In genomic region chr6:113697642-113698410, GRCh38 we compare ENCODE assay signal across 12 cellular contexts.
DNase-seq lines count a peak whose midpoint lies in the region; ATAC-seq and TF ChIP-seq lines count a peak whose summit lies in the region.
"Had no signal": no experiment of that assay in that cellular context is flagged by ENCODE, and none has a peak within 500 bp of the region (broad histone marks: within the 10 kb centered on the region; RNA-seq: fewer than 3 reads in every experiment).

No MANE protein-coding gene starts in this region.

- H3K9me3 Mint-ChIP-seq in stimulated activated naive B cell treated with anti-CD40 and anti-IgM and Interleukin-4, amounts not matched to agents 10 μg/mL and 1 μg/mL and 100 μg/mL, for 72 hours = peaks cover 0 to 2% of the 10 kb centered on the region in 2 donors
- H3K9me3 Mint-ChIP-seq: activated naive CD8-positive, alpha-beta T cell treated with anti-CD3 and anti-CD28 coated beads, Interleukin-2, amount 10 ng/mL, durations not matched to agents 7 days and 5 days had no signal

- H3K36me3 Mint-ChIP-seq in stimulated activated naive B cell treated with anti-CD40 and anti-IgM and Interleukin-4, amounts not matched to agents 10 μg/mL and 1 μg/mL and 100 μg/mL, for 72 hours = peaks cover 0 to 3% of the 10 kb centered on the region in 2 donors
- H3K36me3 Mint-ChIP-seq: activated naive CD8-positive, alpha-beta T cell treated with anti-CD3 and anti-CD28 coated beads, Interleukin-2, amount 10 ng/mL, durations not matched to agents 7 days and 5 days; IgD-negative memory B cell had no signal

- in situ Hi-C loops in astrocyte of the spinal cord (cut with HindIII; ENCODE audit: low sequenced_read_pairs) = no loop called here

- H3K4me3 ChIP-seq in astrocyte of the spinal cord (ENCODE audit: low read depth, low read length) (no peak overlapping the region), colonic mucosa (no peak overlapping the region)

- no peaks in the 10 kb centered on the region for H3K4me1 ChIP-seq in colonic mucosa

- H3K9ac ChIP-seq in colonic mucosa (ENCODE audit: low read depth in 2 of 2, low read length in 2 of 2) = no peak overlapping the region

- peak; percentile 27 to 31 for DNase-seq in Kasumi-1 (lab: John Stamatoyannopoulos, UW)
- DNase-seq in astrocyte of the spinal cord (ENCODE audit: low read depth, low spot score) = peak; percentile 90
- DNase-seq in stimulated activated naive B cell treated with anti-CD40 and anti-IgM and Interleukin-4, amounts not matched to agents 10 μg/mL and 1 μg/mL and 100 μg/mL, for 72 hours = no peak
- DNase-seq in NCI-H2196 treated with DMSO at 0.1 percent for 48 hours (lab: John Stamatoyannopoulos, UW; ENCODE audit: unreplicated experiment) = no peak
- DNase-seq in colonic mucosa = no peak
- DNase-seq in left cardiac atrium = no peak
- no peak for DNase-seq in NCI-H748 (lab: John Stamatoyannopoulos, UW; ENCODE audit: unreplicated experiment)
- DNase-seq: activated naive CD8-positive, alpha-beta T cell treated with anti-CD3 and anti-CD28 coated beads, Interleukin-2, amount 10 ng/mL, durations not matched to agents 7 days and 5 days; small intestine; T-helper 17 cell had no signal

- H3K27ac Mint-ChIP-seq in stimulated activated naive B cell treated with anti-CD40 and anti-IgM and Interleukin-4, amounts not matched to agents 10 μg/mL and 1 μg/mL and 100 μg/mL, for 72 hours = no peak overlapping the region
- H3K27ac Mint-ChIP-seq: activated naive CD8-positive, alpha-beta T cell treated with anti-CD3 and anti-CD28 coated beads, Interleukin-2, amount 10 ng/mL, durations not matched to agents 7 days and 5 days; IgD-negative memory B cell; T-helper 17 cell had no signal

- H3K9me3 ChIP-seq in colonic mucosa = no peaks in the 10 kb centered on the region

- intact Hi-C loops in colonic mucosa (cut with DNase I) = no loop called here
- intact Hi-C loops in left cardiac atrium (cut with DNase I) = no loop called here

- H3K27me3 ChIP-seq in colonic mucosa = no peaks in the 10 kb centered on the region

- no peak overlapping the region for H3K27ac ChIP-seq in colonic mucosa

- H3K36me3 ChIP-seq in colonic mucosa = no peaks in the 10 kb centered on the region

- peaks cover 1 to 11% of the 10 kb centered on the region in 2 donors for H3K4me1 Mint-ChIP-seq in stimulated activated naive B cell treated with anti-CD40 and anti-IgM and Interleukin-4, amounts not matched to agents 10 μg/mL and 1 μg/mL and 100 μg/mL, for 72 hours
- H3K4me1 Mint-ChIP-seq: activated naive CD8-positive, alpha-beta T cell treated with anti-CD3 and anti-CD28 coated beads, Interleukin-2, amount 10 ng/mL, durations not matched to agents 7 days and 5 days; T-helper 17 cell had no signal

- peak; percentile 69 for ATAC-seq in GM21390 (IDR thresholded peaks at IDR 0.05; ENCODE audit: unreplicated experiment)
- ATAC-seq in stimulated activated naive B cell treated with anti-CD40 and anti-IgM and Interleukin-4, amounts not matched to agents 10 μg/mL and 1 μg/mL and 100 μg/mL, for 72 hours (replicated peaks) = peak; percentile 67 to 89
- no peak for ATAC-seq in left cardiac atrium
- ATAC-seq: T-helper 17 cell had no signal

- TF ChIP-seq CTCF in astrocyte of the spinal cord (IDR thresholded peaks at IDR 0.05; ENCODE audit: low read depth, low read length) (no peak), colonic mucosa (IDR thresholded peaks at IDR 0.05) (no peak)

- no peaks in the 10 kb centered on the region for H3K27me3 Mint-ChIP-seq in stimulated activated naive B cell treated with anti-CD40 and anti-IgM and Interleukin-4, amounts not matched to agents 10 μg/mL and 1 μg/mL and 100 μg/mL, for 72 hours
- H3K27me3 Mint-ChIP-seq: activated naive CD8-positive, alpha-beta T cell treated with anti-CD3 and anti-CD28 coated beads, Interleukin-2, amount 10 ng/mL, durations not matched to agents 7 days and 5 days; IgD-negative memory B cell had no signal

- H3K4me3 Mint-ChIP-seq in stimulated activated naive B cell treated with anti-CD40 and anti-IgM and Interleukin-4, amounts not matched to agents 10 μg/mL and 1 μg/mL and 100 μg/mL, for 72 hours = no peak overlapping the region
- H3K4me3 Mint-ChIP-seq: activated naive CD8-positive, alpha-beta T cell treated with anti-CD3 and anti-CD28 coated beads, Interleukin-2, amount 10 ng/mL, durations not matched to agents 7 days and 5 days; IgD-negative memory B cell; T-helper 17 cell had no signal

Comparison
In these comparisons a context has a peak if more than half of its experiments do, and no peak if none do; other contexts are left out.
1. ATAC-seq: peak in GM21390 (single experiment) and stimulated activated naive B cell treated with anti-CD40 and anti-IgM and Interleukin-4, amounts not matched to agents 10 μg/mL and 1 μg/mL and 100 μg/mL, for 72 hours (2 of 2); none in left cardiac atrium (0 of 2).
2. DNase-seq: peak in Kasumi-1 (2 of 2) and astrocyte of the spinal cord (single experiment); none in stimulated activated naive B cell treated with anti-CD40 and anti-IgM and Interleukin-4, amounts not matched to agents 10 μg/mL and 1 μg/mL and 100 μg/mL, for 72 hours (single experiment), NCI-H2196 treated with DMSO at 0.1 percent for 48 hours (single experiment), colonic mucosa (single experiment), left cardiac atrium (single experiment) and NCI-H748 (single experiment).